ENCODE assay signal across 25 cellular contexts in the genomic region with DNA sequence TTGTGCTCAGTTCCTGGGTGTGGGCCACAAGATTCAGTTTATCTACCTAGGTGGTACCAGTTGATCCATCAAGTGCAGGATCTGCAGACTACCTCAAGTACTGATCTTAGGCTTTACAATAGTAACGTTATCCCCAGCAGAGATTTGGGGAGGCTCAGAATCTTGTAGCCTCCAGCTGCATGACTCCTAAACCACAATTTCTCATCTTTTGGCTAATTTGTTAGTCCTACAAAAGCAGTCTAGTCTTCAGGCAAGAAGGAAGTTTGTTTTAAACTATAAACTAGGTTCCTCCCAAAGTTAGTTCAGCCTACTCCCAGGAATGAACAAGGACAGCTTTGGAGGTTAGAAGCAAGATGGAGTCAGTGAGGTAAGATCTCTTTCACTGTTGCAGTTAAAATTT.
"Had no signal": no experiment of that assay in that cellular context is flagged by ENCODE, and none has a peak within 500 bp of the region (broad histone marks: within the 10 kb centered on the region; RNA-seq: fewer than 3 reads in every experiment).

No MANE protein-coding gene starts in this region.

- H3K4me1 ChIP-seq: colonic mucosa, esophagus squamous epithelium, foreskin keratinocyte, gastroesophageal sphincter, lower lobe of right lung had no signal

- ATAC-seq: effector memory CD8-positive, alpha-beta T cell; esophagus mucosa; foreskin keratinocyte; gastroesophageal sphincter; heart left ventricle; left colon; left lobe of liver; left ventricle myocardium superior; lower lobe of right lung; mucosa of descending colon had no signal

- H2AFZ ChIP-seq: hepatocyte had no signal

- H3K36me3 ChIP-seq: colonic mucosa, esophagus squamous epithelium, gastroesophageal sphincter, heart left ventricle, lower lobe of right lung had no signal

- H3K9me3 ChIP-seq: colonic mucosa, esophagus squamous epithelium, gastroesophageal sphincter, lower lobe of right lung had no signal

- H3K4me2 ChIP-seq: hepatocyte had no signal

- H3K27me3 ChIP-seq: colonic mucosa, esophagus squamous epithelium, foreskin keratinocyte, gastroesophageal sphincter, heart left ventricle, hepatocyte had no signal

- H3K79me2 ChIP-seq: hepatocyte had no signal

- H3K4me3 ChIP-seq: colonic mucosa, esophagus squamous epithelium, gastroesophageal sphincter, heart left ventricle, hepatocyte, lower lobe of right lung, mucosa of descending colon had no signal

- H3K27ac ChIP-seq: colonic mucosa, epithelial cell of prostate, esophagus squamous epithelium, foreskin keratinocyte, gastroesophageal sphincter, heart left ventricle, hepatocyte, lower lobe of right lung had no signal

- DNase-seq: colonic mucosa; cortex of kidney; effector CD8-positive, alpha-beta T cell; effector memory CD8-positive, alpha-beta T cell; endodermal cell; erythroblast; esophagus squamous epithelium; foreskin keratinocyte; heart left ventricle; hypothalamus; immature natural killer cell; islet precursor cell; kidney; kidney glomerular epithelial cell; left colon; left ventricle myocardium superior; lower lobe of right lung; mesenchymal stem cell; mucosa of descending colon; naive B cell had no signal
